In genomic region chr2:126503476-126503875, GRCh38 we compare ENCODE assay signal across 34 cellular contexts.
"Had no signal": no experiment of that assay in that cellular context is flagged by ENCODE, and none has a peak within 500 bp of the region (broad histone marks: within the 10 kb centered on the region; RNA-seq: fewer than 3 reads in every experiment).

No MANE protein-coding gene starts in this region.

- H3K27ac ChIP-seq: KMS-11 had no signal

- H3K4me3 ChIP-seq: MG63 had no signal

- H3K4me2 ChIP-seq: KMS-11 had no signal

- H3K9me3 ChIP-seq: MG63 had no signal

- H3K36me3 ChIP-seq: MG63 had no signal

- H3K27me3 ChIP-seq: MG63 had no signal

- DNase-seq: Karpas-422, Kasumi-1, KG1, MG63, MM.1S, MV-4-11, NCI-H1048, NCI-H1092, NCI-H1092 treated with DMSO at 0.1 percent for 48 hours, NCI-H1105, NCI-H1105 treated with DMSO at 0.1 percent for 48 hours, NCI-H1417, NCI-H1417 treated with DMSO at 0.1 percent for 48 hours, NCI-H1436, NCI-H1436 treated with DMSO at 0.1 percent for 48 hours, NCI-H146, NCI-H1694, NCI-H1694 treated with DMSO at 0.1 percent for 48 hours, NCI-H187, NCI-H187 treated with DMSO at 0.1 percent for 48 hours, NCI-H1930, NCI-H2029, NCI-H2029 treated with DMSO at 0.1 percent for 48 hours, NCI-H2081, NCI-H2081 treated with DMSO at 0.1 percent for 48 hours, NCI-H2107, NCI-H2171, NCI-H2171 treated with DMSO at 0.1 percent for 48 hours, NCI-H2227 treated with DMSO at 0.1 percent for 48 hours, NCI-H226, NCI-H345, NCI-H446, NCI-H446 treated with DMSO at 0.1 percent for 48 hours had no signal

- H3K9ac ChIP-seq: KMS-11 had no signal
